ENCODE assay signal across 8 cellular contexts in genomic region chr5:110738812-110739651, GRCh38. TPM values are rescaled to one million over a fixed set of nuclear protein-coding genes. Genes with fewer than 3 reads are reported as not detected.
DNase-seq lines count a peak whose midpoint lies in the region; ATAC-seq, FAIRE-seq and TF ChIP-seq lines count a peak whose summit lies in the region.

Gene SLC25A46 (plus strand): TSS chr5:110739007. CDS start chr5:110739120, 113 bp downstream.

- peak within 1 kb of the TSS; percentile 93 for H3K4me3 ChIP-seq in astrocyte (ENCODE audit: insufficient read depth, low read depth, low read length)

- H3K27me3 ChIP-seq in astrocyte (ENCODE audit: insufficient read depth, low read length): no peaks in the 10 kb centered on the region

- peak; percentile 78 for FAIRE-seq in astrocyte (lab: Jason Lieb, UNC)

- H4K20me1 ChIP-seq in astrocyte (ENCODE audit: insufficient read depth, low read length): no peaks in the 10 kb centered on the region

- H3K4me1 Mint-ChIP-seq in T-helper 2 cell treated with Interferon-gamma antibody and Interleukin-4, amounts not matched to agents 5 μg/mL and 100 μg/mL, for 36 hours (ENCODE audit: low read depth): peaks cover 29% of the 10 kb centered on the region
- peaks cover 10% of the 10 kb centered on the region for H3K4me1 Mint-ChIP-seq in astrocyte (ENCODE audit: low read depth, unreplicated experiment)

- H3K79me2 ChIP-seq in astrocyte (ENCODE audit: insufficient read depth, low read length): peaks cover 43% of the 10 kb centered on the region

- no peaks in the 10 kb centered on the region for H3K9me3 Mint-ChIP-seq in T-helper 2 cell treated with Interferon-gamma antibody and Interleukin-4, amounts not matched to agents 5 μg/mL and 100 μg/mL, for 36 hours
- no peaks in the 10 kb centered on the region for H3K9me3 Mint-ChIP-seq in astrocyte (ENCODE audit: unreplicated experiment)

- peaks cover 6% of the 10 kb centered on the region for H3K4me1 ChIP-seq in astrocyte (ENCODE audit: insufficient read depth, low read length)

- TF ChIP-seq CTCF in astrocyte (IDR thresholded peaks at IDR 0.05; ENCODE audit: insufficient read depth, low read depth, low read length): no peak

- ATAC-seq in GM18498 (IDR thresholded peaks at IDR 0.05; ENCODE audit: unreplicated experiment): peak; percentile 96
- peak; percentile 96 for ATAC-seq in HG02885 (IDR thresholded peaks at IDR 0.05; ENCODE audit: poor library complexity, unreplicated experiment)

- peaks cover 18% of the 10 kb centered on the region for H3K27me3 Mint-ChIP-seq in T-helper 2 cell treated with Interferon-gamma antibody and Interleukin-4, amounts not matched to agents 5 μg/mL and 100 μg/mL, for 36 hours (ENCODE audit: low read depth)
- H3K27me3 Mint-ChIP-seq in astrocyte (ENCODE audit: low read depth, unreplicated experiment): peaks cover 4% of the 10 kb centered on the region

- peak within 1 kb of the TSS; percentile 94 for H3K4me2 ChIP-seq in astrocyte (ENCODE audit: low read length)

- peak within 1 kb of the TSS; percentile 97 for H2AFZ ChIP-seq in astrocyte (ENCODE audit: low read depth, low read length)

- H3K27ac ChIP-seq in astrocyte (ENCODE audit: low read depth, low read length): peak within 1 kb of the TSS; percentile 76

- H3K4me3 Mint-ChIP-seq in T-helper 2 cell treated with Interferon-gamma antibody and Interleukin-4, amounts not matched to agents 5 μg/mL and 100 μg/mL, for 36 hours: peak within 1 kb of the TSS; percentile 99
- peak within 1 kb of the TSS; percentile 97 for H3K4me3 Mint-ChIP-seq in astrocyte (ENCODE audit: unreplicated experiment)

- H3K9ac ChIP-seq in astrocyte (ENCODE audit: low read length): peak within 1 kb of the TSS; percentile 85

- peak within 1 kb of the TSS; percentile 94 for H3K27ac Mint-ChIP-seq in T-helper 2 cell treated with Interferon-gamma antibody and Interleukin-4, amounts not matched to agents 5 μg/mL and 100 μg/mL, for 36 hours
- H3K27ac Mint-ChIP-seq in astrocyte (ENCODE audit: unreplicated experiment): peak within 1 kb of the TSS; percentile 95

- peaks cover 8% of the 10 kb centered on the region for H3K36me3 Mint-ChIP-seq in T-helper 2 cell treated with Interferon-gamma antibody and Interleukin-4, amounts not matched to agents 5 μg/mL and 100 μg/mL, for 36 hours (ENCODE audit: low read depth)
- H3K36me3 Mint-ChIP-seq in astrocyte (ENCODE audit: low read depth, unreplicated experiment): no peaks in the 10 kb centered on the region

- H3K36me3 ChIP-seq in astrocyte (ENCODE audit: insufficient read depth, low read length): no peaks in the 10 kb centered on the region

- no peaks in the 10 kb centered on the region for H3K9me3 ChIP-seq in astrocyte (ENCODE audit: insufficient read depth, low read depth, low read length)

- DNase-seq in NCI-H187 (lab: John Stamatoyannopoulos, UW) (peak; percentile 62), astrocyte (ENCODE audit: low read depth) (peak; percentile 81), hepatic stellate cell (ENCODE audit: low spot score) (peak; percentile 77), renal cortical epithelial cell (ENCODE audit: low read depth) (peak; percentile 86), cortex of kidney (lab: John Stamatoyannopoulos, UW) (no peak)
- DNase-seq in T-helper 2 cell treated with Interferon-gamma antibody and Interleukin-4, amounts not matched to agents 5 μg/mL and 100 μg/mL, for 36 hours (ENCODE audit: low spot score): peak; percentile 87

RNA-seq across cellular contexts. Expression of gene SLC25A46, which starts in this region (rescaled TPM):
- total RNA-seq in astrocyte: 39.1 and 39.2 TPM in 2 replicates
- 96.4 and 119 TPM in 2 replicates for total RNA-seq in renal cortical epithelial cell
